16 cellular contexts compared by ENCODE assay signal in genomic region chr4:87865960-87866598, GRCh38. TPM values are rescaled to one million over a fixed set of nuclear protein-coding genes. Genes with fewer than 3 reads are reported as not detected.
A peak's percentile ranks its signal among the peaks of the same experiment; 100 is the strongest.
DNase-seq lines count a peak whose midpoint lies in the region; FAIRE-seq and TF ChIP-seq lines count a peak whose summit lies in the region.
"Had no signal": no experiment of that assay in that cellular context is flagged by ENCODE, and none has a peak within 500 bp of the region (broad histone marks: within the 10 kb centered on the region; RNA-seq: fewer than 3 reads in every experiment).

No MANE protein-coding gene starts in this region.

- DNase-seq in H7 (peak; percentile 67), adipocyte (ENCODE audit: low read depth) (peak; percentile 8), spleen (no peak), GM13977 (ENCODE audit: low spot score) (no peak), T1000 (lab: John Stamatoyannopoulos, UW) (no peak), GM13976 (ENCODE audit: low spot score) (no peak)
- DNase-seq: activated CD4-positive, alpha-beta T cell treated with anti-CD3 and anti-CD28 coated beads, Interleukin-2, amount 10 ng/mL, durations not matched to agents 24 days and 14 days; activated gamma-delta T cell treated with Interleukin-2 at 50 U/mL for 16 hours; heart right ventricle; naive thymus-derived CD8-positive, alpha-beta T cell; NCI-H524; stimulated activated CD4-positive, alpha-beta T cell treated with anti-CD3 and anti-CD28 coated beads, Interleukin-4, amount 100 ng/mL, for 1 hour; substantia nigra had no signal

- no peak overlapping the region for H3K4me3 ChIP-seq in H7 (ENCODE audit: insufficient read depth, low read depth, low read length)
- no peak overlapping the region for H3K4me3 ChIP-seq in adipocyte (ENCODE audit: low read length)
- H3K4me3 ChIP-seq in spleen, result no peak overlapping the region
- H3K4me3 ChIP-seq: heart right ventricle had no signal

- H3K36me3 ChIP-seq in H7 (replicated peaks; ENCODE audit: control insufficient read depth, insufficient read depth, low read length), result no peaks in the 10 kb centered on the region
- no peaks in the 10 kb centered on the region for H3K36me3 ChIP-seq in adipocyte (ENCODE audit: control insufficient read depth, insufficient read depth, low read length, severe bottlenecking)
- no peaks in the 10 kb centered on the region for H3K36me3 ChIP-seq in spleen
- H3K36me3 ChIP-seq: heart right ventricle had no signal

- 63 to 82% (median 75%) methylated on average over 1 of the region's 1 CpG for WGBS in spleen, 5 donors

- no peak overlapping the region for H3K9ac ChIP-seq in adipocyte (ENCODE audit: low read length)

- H3K4me1 ChIP-seq in adipocyte (ENCODE audit: control insufficient read depth, insufficient read depth, low read length) (peaks cover 7% of the 10 kb centered on the region), spleen (peaks cover 0 to 13% (median 0%) of the 10 kb centered on the region in 6 donors)

- H3K27ac ChIP-seq in spleen, result peak overlapping the region in 5 of 8 donors; percentile 13 to 65 (median 39)

- FAIRE-seq in islet of Langerhans (lab: Jason Lieb, UNC), result peak; percentile 55

- H3K27me3 ChIP-seq in H7 (ENCODE audit: control insufficient read depth, insufficient read depth, low read length) (no peaks in the 10 kb centered on the region), adipocyte (replicated peaks; ENCODE audit: control insufficient read depth, insufficient read depth, low read length) (no peaks in the 10 kb centered on the region), spleen (replicated peaks in 1 of 7) (no peaks in the 10 kb centered on the region)
- H3K27me3 ChIP-seq: heart right ventricle had no signal

- TF ChIP-seq CTCF in spleen (IDR thresholded peaks at IDR 0.05 in 8 of 11, conservative IDR thresholded peaks at IDR 0.05 in 3 of 11), result no peak
- TF ChIP-seq CTCF in GM13977 (IDR thresholded peaks at IDR 0.05; ENCODE audit: extremely low read depth, insufficient read depth, missing control alignments), result no peak
- TF ChIP-seq CTCF in GM13976 (IDR thresholded peaks at IDR 0.05; ENCODE audit: borderline replicate concordance, control extremely low read depth, extremely low read depth, insufficient read depth, missing control alignments), result no peak

- in situ Hi-C loops in GM13977 (cut with MboI; ENCODE audit: low pct_unique_long_range_greater_than_20kb, low sequenced_read_pairs, unreplicated experiment), result no loop called here
- in situ Hi-C loops in GM13976 (cut with MboI; ENCODE audit: low sequenced_read_pairs, unreplicated experiment), result loop anchor here (25.0 kb wide), 1 partner anchor 646 kb away; the partner anchor contains the start of gene PYURF

- H3K9me3 ChIP-seq in adipocyte (ENCODE audit: control insufficient read depth, low read length) (no peaks in the 10 kb centered on the region), spleen (no peaks in the 10 kb centered on the region)
- H3K9me3 ChIP-seq: heart right ventricle had no signal

- TF ChIP-seq POLR2A in spleen (IDR thresholded peaks at IDR 0.05), result no peak

- intact Hi-C loops in spleen (cut with DNase I; ENCODE audit: low total_unique reads), result no loop called here

RNA-seq across cellular contexts. Expression of gene MEPE, which starts 33.3 kb away (rescaled TPM):
- total RNA-seq in H7 (2014; rRNA removed; shearing (Covaris generic)), result not detected in 2 replicates
- total RNA-seq in spleen, result not detected
- not detected for polyA plus RNA-seq in spleen
- total RNA-seq: activated CD4-positive, alpha-beta T cell treated with anti-CD3 and anti-CD28 coated beads, Interleukin-2, amount 10 ng/mL, durations not matched to agents 24 days and 14 days; G401; heart right ventricle; MCF 10A; naive thymus-derived CD8-positive, alpha-beta T cell had no signal
- polyA plus RNA-seq: heart right ventricle; naive thymus-derived CD8-positive, alpha-beta T cell had no signal

Comparison
In these comparisons a context has a peak if more than half of its experiments do, and no peak if none do; other contexts are left out.
1. DNase-seq: peak in H7 (single experiment) and adipocyte (single experiment); none in spleen (single experiment), GM13977 (single experiment), T1000 (single experiment) and GM13976 (single experiment).